In genomic region chr2:47388888-47389287, GRCh38 we compare ENCODE assay signal across 14 cellular contexts. TPM values are rescaled to one million over a fixed set of nuclear protein-coding genes. Genes with fewer than 3 reads are reported as not detected.
DNase-seq lines count a peak whose midpoint lies in the region; ATAC-seq, FAIRE-seq and TF ChIP-seq lines count a peak whose summit lies in the region.
"Had no signal": no experiment of that assay in that cellular context is flagged by ENCODE, and none has a peak within 500 bp of the region (broad histone marks: within the 10 kb centered on the region; RNA-seq: fewer than 3 reads in every experiment).

No MANE protein-coding gene starts in this region.

- 66% methylated on average over 2 of the region's 2 CpGs for WGBS in GM12878 (ENCODE audit: insufficient coverage, insufficient replicate concordance, low lambda C conversion rate, missing lambda C conversion rate)

- TF ChIP-seq CTCF in GM12878 (IDR thresholded peaks at IDR 0.05 in 2 of 3, conservative IDR thresholded peaks at IDR 0.05 in 1 of 3; ENCODE audit: control insufficient read depth in 2 of 3, extremely low read depth in 1 of 3, insufficient read depth in 1 of 3, low read depth in 3 of 3, low read length in 3 of 3), result no peak

- ATAC-seq in GM12878 (peak; percentile 10; the same call in 2 of the 3 replicates), HG02763 (IDR thresholded peaks at IDR 0.05; ENCODE audit: unreplicated experiment) (no peak)
- no peak for ATAC-seq in activated CD8-positive, alpha-beta T cell treated with anti-CD3 and anti-CD28 coated beads, Interleukin-2, amount 10 ng/mL, durations not matched to agents 7 days and 5 days
- no peak for ATAC-seq in natural killer cell treated with Interleukin-12 subunit alpha and Interleukin-12 subunit beta and Interleukin-15 and Interleukin-18, amount 100 ng/mL, for 72 hours

- in situ Hi-C loops in GM12878 (cut with MboI), result loop anchor here (5.0 kb wide), 2 partner anchors 52 to 397 kb away; no protein-coding TSS in a partner anchor

- CTCF ChIA-PET in activated CD4-positive, alpha-beta T cell treated with anti-CD3 and anti-CD28 coated beads, Interleukin-2, amount 10 ng/mL, durations not matched to agents 7 days and 5 days (lab: Charles Lee), result interaction anchor here (0.6 to 1.8 kb wide), 7 partner anchors 10 to 694 kb away, joined by 3 to 9 read pairs (median 5); no protein-coding TSS in a partner anchor
- CTCF ChIA-PET in GM12878 (lab: Yijun Ruan, JAX), result interaction anchor here (0.7 to 3.6 kb wide), 23 partner anchors 9 to 470 kb away, joined by 3 to 273 read pairs (median 4); partner anchors contain the start of gene MSH2
- CTCF ChIA-PET in activated CD8-positive, alpha-beta T cell treated with anti-CD3 and anti-CD28 coated beads, Interleukin-2, amount 10 ng/mL, durations not matched to agents 7 days and 5 days (lab: Charles Lee), result interaction anchor here (0.6 to 3.1 kb wide), 18 partner anchors 9 to 419 kb away, joined by 3 to 46 read pairs (median 5); partner anchors contain the start of genes MSH2 and MSH6

- peaks cover 0 to 3% of the 10 kb centered on the region in 2 experiments; a peak in 1 of 4 replicates for H3K27me3 ChIP-seq in GM12878 (replicated peaks in 1 of 2; ENCODE audit: control insufficient read depth in 2 of 2, insufficient read depth in 2 of 2, low read length in 1 of 2)

- H4K20me1 ChIP-seq in GM12878 (ENCODE audit: control insufficient read depth, insufficient read depth), result no peaks in the 10 kb centered on the region

- no peak for TF ChIP-seq EP300 in GM12878 (IDR thresholded peaks at IDR 0.05; ENCODE audit: borderline replicate concordance in 1 of 2, control insufficient read depth in 1 of 2, low read depth in 2 of 2, low read length in 2 of 2)

- H3K79me2 ChIP-seq in GM12878 (ENCODE audit: control insufficient read depth, insufficient read depth, low read length), result no peaks in the 10 kb centered on the region

- no peaks in the 10 kb centered on the region for H3K36me3 ChIP-seq in GM12878 (ENCODE audit: control insufficient read depth in 2 of 2, insufficient read depth in 2 of 2, low read length in 1 of 2)

- TF ChIP-seq POLR2A in GM12878 (IDR thresholded peaks at IDR 0.05; ENCODE audit: low read depth, low read length), result no peak

- no peaks in the 10 kb centered on the region for H3K36me3 Mint-ChIP-seq in activated CD4-positive, alpha-beta T cell treated with anti-CD3 and anti-CD28 coated beads, Interleukin-2, amount 10 ng/mL, durations not matched to agents 7 days and 5 days (ENCODE audit: low read depth)
- no peaks in the 10 kb centered on the region for H3K36me3 Mint-ChIP-seq in activated CD8-positive, alpha-beta T cell treated with anti-CD3 and anti-CD28 coated beads, Interleukin-2, amount 10 ng/mL, durations not matched to agents 7 days and 5 days (ENCODE audit: low read depth)
- no peaks in the 10 kb centered on the region for H3K36me3 Mint-ChIP-seq in natural killer cell treated with Interleukin-12 subunit alpha and Interleukin-12 subunit beta and Interleukin-15 and Interleukin-18, amount 100 ng/mL, for 72 hours

- TF ChIP-seq RAD21 in GM12878 (IDR thresholded peaks at IDR 0.05; ENCODE audit: insufficient read depth, low read depth, low read length), result no peak

- no peak overlapping the region for H3K4me2 ChIP-seq in GM12878 (ENCODE audit: control insufficient read depth, insufficient read depth)
- H3K4me2 ChIP-seq: PC-9 had no signal

- peak overlapping the region; percentile 7 for H3K27ac Mint-ChIP-seq in activated CD4-positive, alpha-beta T cell treated with anti-CD3 and anti-CD28 coated beads, Interleukin-2, amount 10 ng/mL, durations not matched to agents 7 days and 5 days
- no peak overlapping the region for H3K27ac Mint-ChIP-seq in activated CD8-positive, alpha-beta T cell treated with anti-CD3 and anti-CD28 coated beads, Interleukin-2, amount 10 ng/mL, durations not matched to agents 7 days and 5 days
- no peak overlapping the region for H3K27ac Mint-ChIP-seq in natural killer cell treated with Interleukin-12 subunit alpha and Interleukin-12 subunit beta and Interleukin-15 and Interleukin-18, amount 100 ng/mL, for 72 hours

- no peak overlapping the region for H3K27ac ChIP-seq in GM12878 (ENCODE audit: control insufficient read depth, insufficient read depth)
- H3K27ac ChIP-seq: C4-2B, PC-9, RWPE1, SK-N-MC had no signal

- BruUV-seq in GM12878 (replicated peaks; lab: Mats Ljungman, UMichigan), result no TSS peak

- no peaks in the 10 kb centered on the region for H3K4me1 Mint-ChIP-seq in activated CD4-positive, alpha-beta T cell treated with anti-CD3 and anti-CD28 coated beads, Interleukin-2, amount 10 ng/mL, durations not matched to agents 7 days and 5 days
- H3K4me1 Mint-ChIP-seq in activated CD8-positive, alpha-beta T cell treated with anti-CD3 and anti-CD28 coated beads, Interleukin-2, amount 10 ng/mL, durations not matched to agents 7 days and 5 days (ENCODE audit: low read depth), result no peaks in the 10 kb centered on the region
- peaks cover 0 to 3% of the 10 kb centered on the region in 2 donors for H3K4me1 Mint-ChIP-seq in natural killer cell treated with Interleukin-12 subunit alpha and Interleukin-12 subunit beta and Interleukin-15 and Interleukin-18, amount 100 ng/mL, for 72 hours (ENCODE audit: low read depth in 2 of 2)

- POLR2A ChIA-PET in activated CD4-positive, alpha-beta T cell treated with anti-CD3 and anti-CD28 coated beads, Interleukin-2, amount 10 ng/mL, durations not matched to agents 7 days and 5 days (lab: Charles Lee), result no interaction called here
- POLR2A ChIA-PET in GM12878 (lab: Charles Lee), result interaction anchor here (1.2 kb wide), 1 partner anchor 54 kb away, joined by 5 read pairs; no protein-coding TSS in a partner anchor
- POLR2A ChIA-PET in activated CD8-positive, alpha-beta T cell treated with anti-CD3 and anti-CD28 coated beads, Interleukin-2, amount 10 ng/mL, durations not matched to agents 7 days and 5 days (lab: Charles Lee), result interaction anchor here (0.8 kb wide), 1 partner anchor 1252 kb away, joined by 3 read pairs; no protein-coding TSS in a partner anchor

- no peak for FAIRE-seq in GM12878 (lab: Jason Lieb, UNC)
- FAIRE-seq: A204.1, D721Med had no signal

- intact Hi-C loops in GM12878 (cut with micrococcal nuclease; ENCODE audit: unreplicated experiment), result loop anchor here (1.0 kb wide), 1 partner anchor 54 kb away; no protein-coding TSS in a partner anchor

- no peak overlapping the region for H2AFZ ChIP-seq in GM12878 (ENCODE audit: control insufficient read depth, low read depth, low read length)
- H2AFZ ChIP-seq: PC-9 had no signal

- RAD21 ChIA-PET in GM12878 (lab: Charles Lee; ENCODE audit: unreplicated experiment), result interaction anchor here (0.7 to 3.1 kb wide), 20 partner anchors 13 to 937 kb away, joined by 3 to 136 read pairs (median 5); partner anchors contain the start of gene MSH2

- DNase-seq in activated CD4-positive, alpha-beta T cell treated with anti-CD3 and anti-CD28 coated beads, Interleukin-2, amount 10 ng/mL, durations not matched to agents 7 days and 5 days, result no peak
- no peak for DNase-seq in activated CD4-positive, alpha-beta T cell treated with anti-CD3 and anti-CD28 coated beads for 48 hours
- peak; percentile 22 for DNase-seq in MV-4-11 (lab: John Stamatoyannopoulos, UW)
- no peak for DNase-seq in GM12878 (ENCODE audit: low read depth, low spot score)
- peak; percentile 12 for DNase-seq in renal cortical epithelial cell (ENCODE audit: low read depth)
- no peak for DNase-seq in activated CD8-positive, alpha-beta T cell treated with anti-CD3 and anti-CD28 coated beads, Interleukin-2, amount 10 ng/mL, durations not matched to agents 7 days and 5 days
- DNase-seq in natural killer cell treated with Interleukin-12 subunit alpha and Interleukin-12 subunit beta and Interleukin-15 and Interleukin-18, amount 100 ng/mL, for 72 hours (ENCODE audit: low spot score), result no peak

- no peaks in the 10 kb centered on the region for H3K9me3 Mint-ChIP-seq in activated CD4-positive, alpha-beta T cell treated with anti-CD3 and anti-CD28 coated beads, Interleukin-2, amount 10 ng/mL, durations not matched to agents 7 days and 5 days
- no peaks in the 10 kb centered on the region for H3K9me3 Mint-ChIP-seq in activated CD8-positive, alpha-beta T cell treated with anti-CD3 and anti-CD28 coated beads, Interleukin-2, amount 10 ng/mL, durations not matched to agents 7 days and 5 days (ENCODE audit: insufficient read depth)
- no peaks in the 10 kb centered on the region for H3K9me3 Mint-ChIP-seq in natural killer cell treated with Interleukin-12 subunit alpha and Interleukin-12 subunit beta and Interleukin-15 and Interleukin-18, amount 100 ng/mL, for 72 hours

- no peak overlapping the region for H3K4me3 Mint-ChIP-seq in activated CD4-positive, alpha-beta T cell treated with anti-CD3 and anti-CD28 coated beads, Interleukin-2, amount 10 ng/mL, durations not matched to agents 7 days and 5 days
- H3K4me3 Mint-ChIP-seq in activated CD8-positive, alpha-beta T cell treated with anti-CD3 and anti-CD28 coated beads, Interleukin-2, amount 10 ng/mL, durations not matched to agents 7 days and 5 days, result no peak overlapping the region
- H3K4me3 Mint-ChIP-seq in natural killer cell treated with Interleukin-12 subunit alpha and Interleukin-12 subunit beta and Interleukin-15 and Interleukin-18, amount 100 ng/mL, for 72 hours, result no peak overlapping the region

- SMC1A ChIA-PET in GM12878 (lab: Charles Lee; ENCODE audit: uncharacterized antibody, unreplicated experiment), result interaction anchor here (0.6 to 3.6 kb wide), 16 partner anchors 14 to 719 kb away, joined by 3 to 106 read pairs (median 5); no protein-coding TSS in a partner anchor

- H3K9ac ChIP-seq in GM12878 (ENCODE audit: control insufficient read depth, insufficient read depth, low read length), result no peak overlapping the region

- no peaks in the 10 kb centered on the region for H3K9me3 ChIP-seq in GM12878 (replicated peaks; ENCODE audit: control insufficient read depth, insufficient read depth, low read length)

- peaks cover 20% of the 10 kb centered on the region for H3K27me3 Mint-ChIP-seq in activated CD4-positive, alpha-beta T cell treated with anti-CD3 and anti-CD28 coated beads, Interleukin-2, amount 10 ng/mL, durations not matched to agents 7 days and 5 days
- H3K27me3 Mint-ChIP-seq in activated CD8-positive, alpha-beta T cell treated with anti-CD3 and anti-CD28 coated beads, Interleukin-2, amount 10 ng/mL, durations not matched to agents 7 days and 5 days (ENCODE audit: low read depth), result peaks cover 14% of the 10 kb centered on the region
- H3K27me3 Mint-ChIP-seq in natural killer cell treated with Interleukin-12 subunit alpha and Interleukin-12 subunit beta and Interleukin-15 and Interleukin-18, amount 100 ng/mL, for 72 hours, result peaks cover 18% of the 10 kb centered on the region in 2 donors

- H3K4me3 ChIP-seq in GM12878, result no peak overlapping the region
- H3K4me3 ChIP-seq: PC-9, SK-N-MC had no signal

- peaks cover 3% of the 10 kb centered on the region; the same call in 1 of the 2 replicates for H3K4me1 ChIP-seq in GM12878 (ENCODE audit: control insufficient read depth, insufficient read depth, low read length)

RNA-seq across cellular contexts. Expression of gene MSH2, which starts 14.1 kb away (rescaled TPM):
- total RNA-seq in activated CD4-positive, alpha-beta T cell treated with anti-CD3 and anti-CD28 coated beads, Interleukin-2, amount 10 ng/mL, durations not matched to agents 7 days and 5 days, result 10 to 100 TPM; 48.0 to 51.8 TPM
- total RNA-seq in GM12878 (2013; cell fraction: nucleolus; rRNA removed), result 43.4 and 46.3 TPM in 2 replicates
- total RNA-seq in GM12878 (2014; rRNA removed), result 57.2 and 58.9 TPM in 2 replicates
- total RNA-seq in GM12878 (2014; rRNA removed; fragmentation: Illumina TruSeq; extraction: Trizol), result 63.0 and 65.7 TPM in 2 replicates
- total RNA-seq in GM12878 (2021), result 51.1 and 53.8 TPM in 2 replicates
- polyA plus RNA-seq in GM12878 (2011; ENCODE audit: low read depth), result 15.9 TPM
- 51.9 and 89.4 TPM in 2 replicates for polyA plus RNA-seq in GM12878 (2011; rRNA removed)
- polyA plus RNA-seq in GM12878 (2011; cell fraction: cytosol; rRNA removed), result 20.9 and 22.9 TPM in 2 replicates
- polyA plus RNA-seq in GM12878 (2011; cell fraction: nucleus; rRNA removed), result 18.2 and 26.4 TPM in 2 replicates
- 19.8 and 26.1 TPM in 2 replicates for polyA plus RNA-seq in GM12878 (2012)
- 63.0 and 73.4 TPM in 2 replicates for polyA plus RNA-seq in GM12878 (2014; fragmentation: Illumina TruSeq; extraction: Trizol)
- 10 to 100 TPM; 24.3 to 31.3 TPM for polyA plus RNA-seq in GM12878 (2014; fragmentation: Nextera tagmentation; extraction: Ambion mirVana)
- 40.0 and 42.4 TPM in 2 replicates for polyA plus RNA-seq in GM12878 (2014; rRNA removed)
- polyA plus RNA-seq in GM12878 (2016; fragmentation: Nextera tagmentation; extraction: Ambion mirVana), result 10 to 100 TPM; 89.4 to 94.4 TPM
- polyA minus RNA-seq in GM12878 (2011; rRNA and poly(A)+ RNA removed), result 29.4 and 47.7 TPM in 2 replicates
- polyA minus RNA-seq in GM12878 (2011; cell fraction: cytosol; rRNA and poly(A)+ RNA removed), result 15.5 and 18.0 TPM in 2 replicates
- 11.8 and 23.3 TPM in 2 replicates for polyA minus RNA-seq in GM12878 (2011; cell fraction: nucleus; rRNA and poly(A)+ RNA removed)
- total RNA-seq in renal cortical epithelial cell, result 34.4 and 38.4 TPM in 2 replicates
- 10 to 100 TPM; 52.5 to 59.3 TPM for total RNA-seq in activated CD8-positive, alpha-beta T cell treated with anti-CD3 and anti-CD28 coated beads, Interleukin-2, amount 10 ng/mL, durations not matched to agents 7 days and 5 days
- total RNA-seq in natural killer cell treated with Interleukin-12 subunit alpha and Interleukin-12 subunit beta and Interleukin-15 and Interleukin-18, amount 100 ng/mL, for 72 hours, result 10 to 100 TPM; 30.9 to 43.5 TPM

RNA-seq across cellular contexts. Expression of gene EPCAM, which starts 19.8 kb away (rescaled TPM):
- not detected for total RNA-seq in activated CD4-positive, alpha-beta T cell treated with anti-CD3 and anti-CD28 coated beads, Interleukin-2, amount 10 ng/mL, durations not matched to agents 7 days and 5 days
- 2.0 and 2.8 TPM in 2 replicates for total RNA-seq in GM12878 (2013; cell fraction: nucleolus; rRNA removed)
- total RNA-seq in GM12878 (2014; rRNA removed) (0.56 and 1.1 TPM in 2 replicates), GM12878 (2014; rRNA removed; fragmentation: Illumina TruSeq; extraction: Trizol) (0.46 and 1.3 TPM in 2 replicates), GM12878 (2021) (1.3 and 2.4 TPM in 2 replicates), renal cortical epithelial cell (60.2 and 129 TPM in 2 replicates)
- not detected for polyA plus RNA-seq in GM12878 (2011; ENCODE audit: low read depth)
- polyA plus RNA-seq in GM12878 (2011; rRNA removed) (0.19 and 0.37 TPM in 2 replicates), GM12878 (2014; fragmentation: Illumina TruSeq; extraction: Trizol) (1.1 and 2.3 TPM in 2 replicates), GM12878 (2014; fragmentation: Nextera tagmentation; extraction: Ambion mirVana) (1 to 10 TPM in 1 of 2 experiments, under 1 TPM in 1; 0.85 to 1.4 TPM), GM12878 (2014; rRNA removed) (0.65 and 1.1 TPM in 2 replicates), GM12878 (2016; fragmentation: Nextera tagmentation; extraction: Ambion mirVana) (1 to 10 TPM in 1 of 2 experiments, under 1 TPM in 1; 0.95 to 1.2 TPM)
- polyA plus RNA-seq in GM12878 (2011; cell fraction: cytosol; rRNA removed), result 0.04 and 0.12 TPM in 2 replicates
- polyA plus RNA-seq in GM12878 (2011; cell fraction: nucleus; rRNA removed), result 0.21 TPM in 1 of 2 replicates, not detected in the other
- 0.13 and 0.27 TPM in 2 replicates for polyA plus RNA-seq in GM12878 (2012)
- polyA minus RNA-seq in GM12878 (2011; rRNA and poly(A)+ RNA removed), result 0.31 TPM in 1 of 2 replicates, not detected in the other
- not detected in 2 replicates for polyA minus RNA-seq in GM12878 (2011; cell fraction: cytosol; rRNA and poly(A)+ RNA removed)
- polyA minus RNA-seq in GM12878 (2011; cell fraction: nucleus; rRNA and poly(A)+ RNA removed), result not detected in 2 replicates
- not detected for total RNA-seq in activated CD8-positive, alpha-beta T cell treated with anti-CD3 and anti-CD28 coated beads, Interleukin-2, amount 10 ng/mL, durations not matched to agents 7 days and 5 days
- under 1 TPM in 1 of 2 donors, not detected in 1; 0.61 TPM for total RNA-seq in natural killer cell treated with Interleukin-12 subunit alpha and Interleukin-12 subunit beta and Interleukin-15 and Interleukin-18, amount 100 ng/mL, for 72 hours

Comparison
In these comparisons a context has a peak if more than half of its experiments do, and no peak if none do; other contexts are left out.
1. DNase-seq: peak in MV-4-11 (single experiment) and renal cortical epithelial cell (single experiment); none in activated CD4-positive, alpha-beta T cell treated with anti-CD3 and anti-CD28 coated beads, Interleukin-2, amount 10 ng/mL, durations not matched to agents 7 days and 5 days (single experiment), activated CD4-positive, alpha-beta T cell treated with anti-CD3 and anti-CD28 coated beads for 48 hours (single experiment), GM12878 (single experiment), activated CD8-positive, alpha-beta T cell treated with anti-CD3 and anti-CD28 coated beads, Interleukin-2, amount 10 ng/mL, durations not matched to agents 7 days and 5 days (single experiment) and natural killer cell treated with Interleukin-12 subunit alpha and Interleukin-12 subunit beta and Interleukin-15 and Interleukin-18, amount 100 ng/mL, for 72 hours (single experiment).
2. RNA of gene EPCAM, which starts 19.8 kb away (total RNA-seq): 60.2 to 129 TPM in renal cortical epithelial cell; 0.46 to 2.8 TPM in GM12878, 0.61 TPM in natural killer cell treated with Interleukin-12 subunit alpha and Interleukin-12 subunit beta and Interleukin-15 and Interleukin-18, amount 100 ng/mL, for 72 hours, not detected in activated CD4-positive, alpha-beta T cell treated with anti-CD3 and anti-CD28 coated beads, Interleukin-2, amount 10 ng/mL, durations not matched to agents 7 days and 5 days and not detected in activated CD8-positive, alpha-beta T cell treated with anti-CD3 and anti-CD28 coated beads, Interleukin-2, amount 10 ng/mL, durations not matched to agents 7 days and 5 days; every median in the first group is over 10 times any median in the second.